23 cellular contexts compared by ENCODE assay signal in genomic region chr6:32558426-32559057, GRCh38. TPM values are rescaled to one million over a fixed set of nuclear protein-coding genes. Genes with fewer than 3 reads are reported as not detected.
A peak's percentile ranks its signal among the peaks of the same experiment; 100 is the strongest.
DNase-seq lines count a peak whose midpoint lies in the region; ATAC-seq, FAIRE-seq and TF ChIP-seq lines count a peak whose summit lies in the region.
"Had no signal": no experiment of that assay in that cellular context is flagged by ENCODE, and none has a peak within 500 bp of the region (broad histone marks: within the 10 kb centered on the region; RNA-seq: fewer than 3 reads in every experiment).

No MANE protein-coding gene starts in this region.

- peaks cover 3% of the 10 kb centered on the region for H3K36me3 Mint-ChIP-seq in T-helper 17 cell (ENCODE audit: low read depth)

- H3K4me1 Mint-ChIP-seq in T-helper 17 cell = peaks cover 4% of the 10 kb centered on the region
- H3K4me1 Mint-ChIP-seq: neural crest cell had no signal

- H3K27ac ChIP-seq in 22Rv1 = no peak overlapping the region
- H3K27ac ChIP-seq: BLaER1 treated with 17β-estradiol and CSF1 and Interleukin-3, amounts not matched to agents 10 nM and 100 nM; cardiac muscle cell; right lobe of liver; SJSA1 had no signal

- 0 out of 2 replicates have a peak, but pooled peaks have one; percentile 8 for TF ChIP-seq CTCF in 22Rv1 (IDR thresholded peaks at IDR 0.05)

- ATAC-seq in T-helper 17 cell (no peak), left lobe of liver (peak; percentile 26), HG02938 (IDR thresholded peaks at IDR 0.05; ENCODE audit: unreplicated experiment) (no peak)
- ATAC-seq: activated CD8-positive, alpha-beta T cell treated with anti-CD3 and anti-CD28 coated beads for 36 hours had no signal

- peaks cover 7% of the 10 kb centered on the region for H3K27me3 Mint-ChIP-seq in T-helper 17 cell

- no peak overlapping the region for H3K27ac Mint-ChIP-seq in T-helper 17 cell
- H3K27ac Mint-ChIP-seq: activated CD8-positive, alpha-beta T cell treated with anti-CD3 and anti-CD28 coated beads for 36 hours had no signal

- TF ChIP-seq POLR2A in GM12891 (IDR thresholded peaks at IDR 0.05; ENCODE audit: low read depth, low read length) = no peak

- DNase-seq in ELF-1 (ENCODE audit: low read depth, low spot score) = peak; percentile 22
- DNase-seq in T-helper 17 cell = no peak
- no peak for DNase-seq in left lobe of liver (ENCODE audit: low spot score)
- DNase-seq in NCI-H1105 (lab: John Stamatoyannopoulos, UW) = no peak
- no peak for DNase-seq in GM12891 (ENCODE audit: insufficient read length, low spot score)
- no peak for DNase-seq in NCI-H1417 (lab: John Stamatoyannopoulos, UW)
- DNase-seq: ACHN; activated CD8-positive, alpha-beta T cell treated with anti-CD3 and anti-CD28 coated beads for 36 hours; activated gamma-delta T cell treated with Interleukin-2 at 50 U/mL for 16 hours; amygdala; GDM1; head of caudate nucleus; NCI-H1930; NCI-H226; NCI-H774; right lobe of liver had no signal

- FAIRE-seq in GM12891 (lab: Jason Lieb, UNC) = no peak

- H3K9me3 ChIP-seq in T-helper 17 cell (ENCODE audit: control insufficient read depth, low read length, poor library complexity, severe bottlenecking) = no peaks in the 10 kb centered on the region
- H3K9me3 ChIP-seq: BLaER1 treated with 17β-estradiol and CSF1 and Interleukin-3, amounts not matched to agents 10 nM and 100 nM; right lobe of liver; SJSA1 had no signal

- H3K4me3 Mint-ChIP-seq in T-helper 17 cell = peak overlapping the region; percentile 67
- H3K4me3 Mint-ChIP-seq: activated CD8-positive, alpha-beta T cell treated with anti-CD3 and anti-CD28 coated beads for 36 hours; neural crest cell had no signal

TF ChIP-seq in GM12891, 5 proteins besides CTCF, POLR2A, EP300 and RAD21:
- TF ChIP-seq TAF1 (IDR thresholded peaks at IDR 0.05; ENCODE audit: low read depth, low read length) (no peak), POLR2AphosphoS5 (IDR thresholded peaks at IDR 0.05; ENCODE audit: low read depth, low read length) (no peak), SPI1 (IDR thresholded peaks at IDR 0.05; ENCODE audit: low read depth, low read length) (no peak)

RNA-seq across cellular contexts. Expression of gene HLA-DRB5, which starts 28.5 kb away (rescaled TPM):
- 1 to 10 TPM; 2.8 to 8.8 TPM for total RNA-seq in T-helper 17 cell
- 2.1 TPM for total RNA-seq in left lobe of liver
- polyA plus RNA-seq in GM12891 (2012; ENCODE audit: low read depth, missing spikeins) = 643 TPM
- total RNA-seq: cardiac muscle cell, HT-29, neural crest cell, SJSA1 had no signal

RNA-seq across cellular contexts. Expression of gene HLA-DRB1, which starts 31.1 kb away (rescaled TPM):
- total RNA-seq in T-helper 17 cell (10 to 100 TPM; 39.8 to 46.5 TPM), left lobe of liver (15.3 TPM)
- polyA plus RNA-seq in GM12891 (2012; ENCODE audit: low read depth, missing spikeins) = 1,438 TPM
- total RNA-seq: HT-29, SJSA1 had no signal
